Comparison of ENCODE assay signal across 9 cellular contexts in the genomic region with DNA sequence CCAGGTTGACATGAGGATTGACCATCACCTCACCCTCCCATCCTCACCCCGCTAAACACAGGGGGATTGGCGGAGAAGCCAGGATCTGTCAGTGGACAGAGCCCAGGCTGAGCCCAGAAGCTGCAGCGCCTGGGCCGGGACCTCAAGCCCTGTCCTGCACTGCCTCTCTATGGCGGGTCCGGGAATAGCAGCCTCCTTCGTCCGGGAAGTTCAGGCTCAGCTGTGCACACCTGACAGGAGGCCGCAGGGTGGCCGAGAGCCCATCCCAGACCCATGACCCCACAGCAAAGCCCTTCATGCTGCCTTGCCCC.
DNase-seq lines count a peak whose midpoint lies in the region; ATAC-seq and TF ChIP-seq lines count a peak whose summit lies in the region.
"Had no signal": no experiment of that assay in that cellular context is flagged by ENCODE, and none has a peak within 500 bp of the region (broad histone marks: within the 10 kb centered on the region; RNA-seq: fewer than 3 reads in every experiment).

No MANE protein-coding gene starts in this region.

- no peaks in the 10 kb centered on the region for H3K36me3 Mint-ChIP-seq in MCF 10A (ENCODE audit: insufficient read depth, unreplicated experiment)

- H3K36me3 ChIP-seq in BJ (ENCODE audit: control insufficient read depth, insufficient read depth, low read length), result no peaks in the 10 kb centered on the region
- H3K36me3 ChIP-seq: ovary had no signal

- intact Hi-C loops in MCF 10A (cut with micrococcal nuclease), result loop anchor here (1.0 kb wide), 1 partner anchor 342 kb away; no protein-coding TSS in a partner anchor

- H3K9me3 Mint-ChIP-seq in MCF 10A (ENCODE audit: unreplicated experiment), result peaks cover 24% of the 10 kb centered on the region

- CTCF ChIA-PET in BJ (lab: Yijun Ruan, JAX), result interaction anchor here (0.6 to 3.0 kb wide), 16 partner anchors 9 to 1116 kb away, joined by 3 to 20 read pairs (median 3); no protein-coding TSS in a partner anchor
- CTCF ChIA-PET in MCF 10A (lab: Yijun Ruan, JAX), result interaction anchor here (0.6 to 9.0 kb wide), 30 partner anchors 9 to 1228 kb away, joined by 3 to 161 read pairs (median 4); no protein-coding TSS in a partner anchor

- H3K4me3 ChIP-seq in BJ (ENCODE audit: low read depth, low read length), result no peak overlapping the region
- H3K4me3 ChIP-seq: ovary had no signal

- no peaks in the 10 kb centered on the region for H3K4me1 Mint-ChIP-seq in MCF 10A (ENCODE audit: insufficient read depth, unreplicated experiment)

- no peak overlapping the region for H3K4me3 Mint-ChIP-seq in MCF 10A (ENCODE audit: unreplicated experiment)

- H3K27ac Mint-ChIP-seq in MCF 10A (ENCODE audit: low read depth, unreplicated experiment), result no peak overlapping the region

- POLR2A ChIA-PET in BJ (lab: Charles Lee), result no interaction called here
- POLR2A ChIA-PET in MCF 10A (lab: Yijun Ruan, JAX), result interaction anchor here (0.6 kb wide), 1 partner anchor 66 kb away, joined by 4 read pairs; no protein-coding TSS in a partner anchor

- no peaks in the 10 kb centered on the region; the same call in 1 of the 2 replicates for H3K27me3 ChIP-seq in BJ (ENCODE audit: control insufficient read depth, insufficient read depth, low read length)
- H3K27me3 ChIP-seq: ovary had no signal

- ATAC-seq in HG03469 (IDR thresholded peaks at IDR 0.05; ENCODE audit: unreplicated experiment), result no peak

- no TSS peak for BruUV-seq in MCF 10A (replicated peaks; lab: Mats Ljungman, UMichigan)

- H3K27me3 Mint-ChIP-seq in MCF 10A (ENCODE audit: insufficient read depth, unreplicated experiment), result no peaks in the 10 kb centered on the region

- peak; percentile 86 for TF ChIP-seq CTCF in BJ (IDR thresholded peaks at IDR 0.05; ENCODE audit: insufficient read depth, low read depth, low read length)
- peak; percentile 89 for TF ChIP-seq CTCF in MCF 10A (IDR thresholded peaks at IDR 0.05; ENCODE audit: unreplicated experiment)

- no peak for DNase-seq in BJ (ENCODE audit: low read depth)
- DNase-seq in GM19240 (ENCODE audit: insufficient read length, low spot score), result peak; percentile 63
- DNase-seq in KG1 (lab: John Stamatoyannopoulos, UW), result peak; percentile 38
- peak; percentile 39 for DNase-seq in RKO (ENCODE audit: low spot score)
- DNase-seq in MCF 10A (ENCODE audit: unreplicated experiment), result peak; percentile 50
- DNase-seq in iris pigment epithelial cell (ENCODE audit: low read depth), result peak; percentile 52
- DNase-seq in stimulated activated CD4-positive, alpha-beta T cell treated with anti-CD3 and anti-CD28 coated beads, Interleukin-1b, Interleukin-23, amount 100 ng/mL, for 24 hours (ENCODE audit: low read depth in 4 of 4, low spot score in 1 of 4), result peak in 3 of 4 experiments; percentile 13 to 42 (median 14)
